18 cellular contexts compared by ENCODE assay signal in the genomic region with DNA sequence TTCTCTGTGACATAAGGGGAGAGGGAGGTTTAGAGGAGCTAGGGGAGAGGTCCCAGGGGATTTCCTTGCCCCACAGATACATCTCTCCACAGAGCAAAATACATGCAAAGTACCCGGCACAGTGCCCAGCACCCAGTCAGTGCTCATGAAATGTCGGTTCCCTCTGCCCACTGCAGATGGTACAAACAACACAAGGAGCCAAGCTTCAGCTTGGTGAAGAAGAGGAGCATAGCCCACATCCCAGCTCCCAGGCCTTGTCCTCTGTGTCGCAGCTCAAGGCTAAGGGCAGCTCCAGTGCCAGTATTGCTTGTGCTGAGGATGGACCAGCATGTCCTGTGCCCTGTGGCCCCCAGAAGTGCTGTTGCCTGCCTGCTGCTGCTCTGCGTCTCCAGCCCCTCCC.
"Had no signal": no experiment of that assay in that cellular context is flagged by ENCODE, and none has a peak within 500 bp of the region (broad histone marks: within the 10 kb centered on the region; RNA-seq: fewer than 3 reads in every experiment).

No MANE protein-coding gene starts in this region.

- ATAC-seq: gastroesophageal sphincter; left colon; mucosa of descending colon; naive thymus-derived CD8-positive, alpha-beta T cell; psoas muscle; right lobe of liver; stimulated activated effector memory CD8-positive, alpha-beta T cell treated with anti-CD3 and anti-CD28 coated beads, Interleukin-12 subunit alpha, Interleukin-12 subunit beta, amount 100 ng/mL, for 72 hours; stimulated activated naive CD8-positive, alpha-beta T cell treated with anti-CD3 and anti-CD28 coated beads, Interleukin-15, Interleukin-2, amounts not matched to agents 100 U/mL and 50 U/mL, for 24 hours had no signal

- DNase-seq: esophagus squamous epithelium; foreskin fibroblast; left colon; mucosa of descending colon; naive thymus-derived CD8-positive, alpha-beta T cell; occipital lobe; psoas muscle; retina; right lobe of liver; stimulated activated CD4-positive, alpha-beta T cell treated with anti-CD3 and anti-CD28 coated beads, Interleukin-4, amount 100 ng/mL, for 1 hour; stimulated activated CD8-positive, alpha-beta memory T cell treated with anti-CD3 and anti-CD28 coated beads, Interleukin-4, amount 100 ng/mL, for 48 hours; stimulated activated naive CD8-positive, alpha-beta T cell treated with anti-CD3 and anti-CD28 coated beads, Interleukin-15, Interleukin-2, amounts not matched to agents 100 U/mL and 50 U/mL, for 24 hours; upper lobe of left lung had no signal

- H3K4me3 ChIP-seq: esophagus squamous epithelium, gastroesophageal sphincter, hepatocyte, mucosa of descending colon, psoas muscle, right lobe of liver, tibial artery, upper lobe of left lung, vagina had no signal

- H3K27me3 ChIP-seq: gastroesophageal sphincter, hepatocyte, right lobe of liver, tibial artery, upper lobe of left lung, vagina had no signal

- H3K36me3 ChIP-seq: esophagus squamous epithelium, right lobe of liver, upper lobe of left lung, vagina had no signal
